ENCODE assay signal across 19 cellular contexts in genomic region chr3:122946185-122946584, GRCh38.
"Had no signal": no experiment of that assay in that cellular context is flagged by ENCODE, and none has a peak within 500 bp of the region (broad histone marks: within the 10 kb centered on the region; RNA-seq: fewer than 3 reads in every experiment).

No MANE protein-coding gene starts in this region.

- H3K4me3 Mint-ChIP-seq: activated naive CD8-positive, alpha-beta T cell treated with anti-CD3 and anti-CD28 coated beads, Interleukin-2, amount 10 ng/mL, durations not matched to agents 7 days and 5 days; activated T-cell treated with anti-CD3 and anti-CD28 coated beads, Interleukin-2, amount 50 U/mL, for 4 hours; dendritic cell treated with granulocyte-macrophage colony-stimulating factor and Interleukin-4, amounts not matched to agents 40 ng/mL and 50 ng/mL, for 4 days; stimulated activated naive CD8-positive, alpha-beta T cell treated with anti-CD3 and anti-CD28 coated beads, Interleukin-15, Interleukin-2, amounts not matched to agents 100 ng/mL and 50 ng/mL, for 24 hours; T-cell; T-helper 2 cell treated with Interferon-gamma antibody and Interleukin-4, amounts not matched to agents 5 μg/mL and 100 μg/mL, for 36 hours had no signal

- DNase-seq: activated CD8-positive, alpha-beta memory T cell treated with anti-CD3 and anti-CD28 coated beads, Interleukin-2, amount 50 U/mL, for 48 hours; activated naive CD4-positive, alpha-beta T cell; activated naive CD8-positive, alpha-beta T cell treated with anti-CD3 and anti-CD28 coated beads, Interleukin-2, amount 10 ng/mL, durations not matched to agents 7 days and 5 days; activated T-cell treated with anti-CD3 and anti-CD28 coated beads, Interleukin-2, amount 50 U/mL, for 4 hours; amygdala; effector CD4-positive, alpha-beta T cell; lower lobe of right lung; mesendoderm; naive B cell; stimulated activated CD4-positive, alpha-beta T cell treated with anti-CD3 and anti-CD28 coated beads, Interleukin-4, amount 100 ng/mL, for 24 hours; substantia nigra; T-cell; thyroid gland had no signal

- H3K36me3 ChIP-seq: cardiac muscle cell, lower lobe of right lung, thyroid gland had no signal

- H3K36me3 Mint-ChIP-seq: activated naive CD8-positive, alpha-beta T cell treated with anti-CD3 and anti-CD28 coated beads, Interleukin-2, amount 10 ng/mL, durations not matched to agents 7 days and 5 days; naive B cell; T-cell had no signal

- H3K27ac Mint-ChIP-seq: activated naive CD8-positive, alpha-beta T cell treated with anti-CD3 and anti-CD28 coated beads, Interleukin-2, amount 10 ng/mL, durations not matched to agents 7 days and 5 days; activated T-helper 2 cell treated with anti-CD3 and anti-CD28 coated beads, Interferon-gamma antibody, Interleukin-2, Interleukin-4, amounts not matched to agents 10 μg/mL and 5 μg/mL and 100 μg/mL, durations not matched to agents 14 hours and 24 hours and 36 hours; dendritic cell treated with granulocyte-macrophage colony-stimulating factor and Interleukin-4, amounts not matched to agents 40 ng/mL and 50 ng/mL, for 4 days; progenitor cell of endocrine pancreas; stimulated activated naive CD8-positive, alpha-beta T cell treated with anti-CD3 and anti-CD28 coated beads, Interleukin-15, Interleukin-2, amounts not matched to agents 100 ng/mL and 50 ng/mL, for 24 hours; T-cell; T-helper 2 cell treated with Interferon-gamma antibody and Interleukin-4, amounts not matched to agents 5 μg/mL and 100 μg/mL, for 36 hours had no signal

- ATAC-seq: activated T-cell treated with anti-CD3 and anti-CD28 coated beads, Interleukin-2, amount 50 U/mL, for 4 hours; lower lobe of right lung; T-cell had no signal

- H3K4me1 ChIP-seq: thyroid gland had no signal

- H3K9me3 Mint-ChIP-seq: activated naive CD8-positive, alpha-beta T cell treated with anti-CD3 and anti-CD28 coated beads, Interleukin-2, amount 10 ng/mL, durations not matched to agents 7 days and 5 days; activated T-cell treated with anti-CD3 and anti-CD28 coated beads, Interleukin-2, amount 50 U/mL, for 4 hours; activated T-helper 2 cell treated with anti-CD3 and anti-CD28 coated beads, Interferon-gamma antibody, Interleukin-2, Interleukin-4, amounts not matched to agents 10 μg/mL and 5 μg/mL and 100 μg/mL, durations not matched to agents 14 hours and 24 hours and 36 hours; dendritic cell treated with granulocyte-macrophage colony-stimulating factor and Interleukin-4, amounts not matched to agents 40 ng/mL and 50 ng/mL, for 4 days; T-cell; T-helper 2 cell treated with Interferon-gamma antibody and Interleukin-4, amounts not matched to agents 5 μg/mL and 100 μg/mL, for 36 hours had no signal

- H3K27me3 Mint-ChIP-seq: naive B cell; stimulated activated naive CD8-positive, alpha-beta T cell treated with anti-CD3 and anti-CD28 coated beads, Interleukin-15, Interleukin-2, amounts not matched to agents 100 ng/mL and 50 ng/mL, for 24 hours had no signal

- H3K27ac ChIP-seq: cardiac muscle cell, lower lobe of right lung, thyroid gland had no signal

- H3K4me3 ChIP-seq: cardiac muscle cell, lower lobe of right lung, thyroid gland had no signal

- H3K9me3 ChIP-seq: lower lobe of right lung, thyroid gland had no signal
